ENCODE assay signal across 1 cellular context in genomic region chr9:128656416-128657343, GRCh38.
TF ChIP-seq lines count a peak whose summit lies in the region.

Gene DYNC2I2 (minus strand): TSS chr9:128656847. CDS start chr9:128656726, 121 bp downstream.

TF ChIP-seq in HEK293, 187 proteins besides CTCF, POLR2A, EP300 and RAD21 (continued from another document and continues in another):
- TF ChIP-seq ZNF202 (tag by site-specific recombination; IDR thresholded peaks at IDR 0.05; ENCODE audit: borderline replicate concordance) (no peak), REST (tag by site-specific recombination; IDR thresholded peaks at IDR 0.05) (no peak), ZNF660 (tag by site-specific recombination; IDR thresholded peaks at IDR 0.05) (peak; percentile 56; the same call in 1 of the 2 replicates), ZNF404 (tag by site-specific recombination; IDR thresholded peaks at IDR 0.05) (no peak), ZBTB20 (tag by site-specific recombination; IDR thresholded peaks at IDR 0.05) (peak; percentile 93), ZFP41 (tag by site-specific recombination; IDR thresholded peaks at IDR 0.05; ENCODE audit: borderline replicate concordance) (no peak), ZNF785 (tag by site-specific recombination; IDR thresholded peaks at IDR 0.05) (no peak), GFI1B (tag by site-specific recombination; IDR thresholded peaks at IDR 0.05) (no peak), ZSCAN30 (tag by site-specific recombination; IDR thresholded peaks at IDR 0.05) (peak; percentile 92), MZF1 (tag by site-specific recombination; IDR thresholded peaks at IDR 0.05; ENCODE audit: borderline replicate concordance) (peak; percentile 64; the same call in 1 of the 2 replicates), ZNF266 (tag by site-specific recombination; IDR thresholded peaks at IDR 0.05; ENCODE audit: low read depth) (no peak), ZNF133 (tag by site-specific recombination; IDR thresholded peaks at IDR 0.05) (no peak), ZNF623 (tag by site-specific recombination; IDR thresholded peaks at IDR 0.05) (peak; percentile 31; the same call in 1 of the 2 replicates), PRDM2 (tag by site-specific recombination; IDR thresholded peaks at IDR 0.05; ENCODE audit: borderline replicate concordance) (no peak), ZNF777 (tag by site-specific recombination; IDR thresholded peaks at IDR 0.05; ENCODE audit: borderline replicate concordance) (no peak), RBAK (tag by site-specific recombination; IDR thresholded peaks at IDR 0.05) (no peak), ZNF560 (tag by site-specific recombination; IDR thresholded peaks at IDR 0.05; ENCODE audit: borderline replicate concordance) (no peak), ZNF341 (tag by site-specific recombination; IDR thresholded peaks at IDR 0.05; ENCODE audit: low read depth) (peak; percentile 74), ZNF18 (tag by site-specific recombination; IDR thresholded peaks at IDR 0.05) (peak; percentile 36; the same call in 1 of the 2 replicates), INSM2 (tag by site-specific recombination; IDR thresholded peaks at IDR 0.05) (peak; percentile 90), ZIC2 (tag by site-specific recombination; IDR thresholded peaks at IDR 0.05) (peak; percentile 41; the same call in 1 of the 2 replicates), ZNF280C (tag by site-specific recombination; IDR thresholded peaks at IDR 0.05) (no peak), ZFP3 (tag by site-specific recombination; IDR thresholded peaks at IDR 0.05; ENCODE audit: low read depth) (no peak), ZNF324 (tag by site-specific recombination; IDR thresholded peaks at IDR 0.05) (peak; percentile 97), ZNF518A (tag by site-specific recombination; conservative IDR thresholded peaks at IDR 0.05; ENCODE audit: low read depth) (peak; percentile 91), ZNF621 (tag by site-specific recombination; IDR thresholded peaks at IDR 0.05) (no peak), ZNF274 (IDR thresholded peaks at IDR 0.05; ENCODE audit: low read length) (no peak), ZNF274 (tag by site-specific recombination; IDR thresholded peaks at IDR 0.05; ENCODE audit: borderline replicate concordance) (no peak), ZNF843 (tag by site-specific recombination; IDR thresholded peaks at IDR 0.05) (peak; percentile 77)
- TF ChIP-seq, protein P1, sequence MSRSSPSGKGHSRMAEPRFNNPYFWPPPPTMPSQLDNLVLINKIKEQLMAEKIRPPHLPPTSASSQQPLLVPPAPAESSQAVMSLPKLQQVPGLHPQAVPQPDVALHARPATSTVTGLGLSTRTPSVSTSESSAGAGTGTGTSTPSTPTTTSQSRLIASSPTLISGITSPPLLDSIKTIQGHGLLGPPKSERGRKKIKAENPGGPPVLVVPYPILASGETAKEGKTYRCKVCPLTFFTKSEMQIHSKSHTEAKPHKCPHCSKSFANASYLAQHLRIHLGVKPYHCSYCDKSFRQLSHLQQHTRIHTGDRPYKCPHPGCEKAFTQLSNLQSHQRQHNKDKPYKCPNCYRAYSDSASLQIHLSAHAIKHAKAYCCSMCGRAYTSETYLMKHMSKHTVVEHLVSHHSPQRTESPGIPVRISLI (tag by site-specific recombination; IDR thresholded peaks at IDR 0.05) = no peak
- TF ChIP-seq, protein P2, sequence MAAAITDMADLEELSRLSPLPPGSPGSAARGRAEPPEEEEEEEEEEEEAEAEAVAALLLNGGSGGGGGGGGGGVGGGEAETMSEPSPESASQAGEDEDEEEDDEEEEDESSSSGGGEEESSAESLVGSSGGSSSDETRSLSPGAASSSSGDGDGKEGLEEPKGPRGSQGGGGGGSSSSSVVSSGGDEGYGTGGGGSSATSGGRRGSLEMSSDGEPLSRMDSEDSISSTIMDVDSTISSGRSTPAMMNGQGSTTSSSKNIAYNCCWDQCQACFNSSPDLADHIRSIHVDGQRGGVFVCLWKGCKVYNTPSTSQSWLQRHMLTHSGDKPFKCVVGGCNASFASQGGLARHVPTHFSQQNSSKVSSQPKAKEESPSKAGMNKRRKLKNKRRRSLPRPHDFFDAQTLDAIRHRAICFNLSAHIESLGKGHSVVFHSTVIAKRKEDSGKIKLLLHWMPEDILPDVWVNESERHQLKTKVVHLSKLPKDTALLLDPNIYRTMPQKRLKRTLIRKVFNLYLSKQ (tag by site-specific recombination; IDR thresholded peaks at IDR 0.05; ENCODE audit: borderline replicate concordance) = no peak
- TF ChIP-seq, protein P3, sequence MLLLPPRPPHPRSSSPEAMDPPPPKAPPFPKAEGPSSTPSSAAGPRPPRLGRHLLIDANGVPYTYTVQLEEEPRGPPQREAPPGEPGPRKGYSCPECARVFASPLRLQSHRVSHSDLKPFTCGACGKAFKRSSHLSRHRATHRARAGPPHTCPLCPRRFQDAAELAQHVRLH (tag by site-specific recombination; IDR thresholded peaks at IDR 0.05) = peak; percentile 95
